ENCODE assay signal across 1 cellular context in the genomic region with DNA sequence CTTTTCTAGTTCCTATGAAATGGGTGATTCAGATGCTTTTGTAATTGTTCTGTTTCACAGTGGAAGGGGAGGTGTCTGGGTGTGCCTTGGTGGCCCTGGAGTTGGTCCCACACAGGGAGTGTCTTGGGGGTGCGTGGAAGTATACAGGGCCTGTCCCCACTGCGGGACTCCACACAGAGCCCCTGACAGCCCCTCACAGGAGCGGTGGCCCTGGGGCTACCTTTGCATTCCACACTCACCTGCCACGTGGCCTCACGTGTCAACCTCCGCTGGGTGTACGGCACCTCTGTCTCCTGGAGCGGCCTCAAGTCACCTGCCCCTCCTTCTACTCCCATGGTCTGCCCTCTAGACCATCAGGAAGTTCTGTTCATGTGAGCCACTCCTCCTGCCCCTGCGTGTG.
TF ChIP-seq lines count a peak whose summit lies in the region.

No MANE protein-coding gene starts in this region.

TF ChIP-seq in IMR-90, 13 proteins besides CTCF, POLR2A, EP300 and RAD21:
- TF ChIP-seq MXI1 (IDR thresholded peaks at IDR 0.05; ENCODE audit: borderline replicate concordance, low read depth, low read length) (no peak), CEBPB (IDR thresholded peaks at IDR 0.05; ENCODE audit: low read depth, low read length) (no peak), MAZ (IDR thresholded peaks at IDR 0.05; ENCODE audit: borderline replicate concordance, low read depth, low read length) (no peak), FOS (IDR thresholded peaks at IDR 0.05; ENCODE audit: low read depth, low read length) (no peak), BHLHE40 (IDR thresholded peaks at IDR 0.05; ENCODE audit: low read depth, low read length) (no peak), CHD1 (IDR thresholded peaks at IDR 0.05; ENCODE audit: low read depth, low read length) (no peak), SMC3 (IDR thresholded peaks at IDR 0.05; ENCODE audit: low read depth, low read length) (no peak), RFX5 (IDR thresholded peaks at IDR 0.05; ENCODE audit: low read depth, low read length) (no peak), MAFK (IDR thresholded peaks at IDR 0.05; ENCODE audit: low read depth, low read length) (no peak), NFE2L2 (IDR thresholded peaks at IDR 0.05; ENCODE audit: low read depth, low read length) (no peak), RCOR1 (IDR thresholded peaks at IDR 0.05; ENCODE audit: insufficient replicate concordance, low read length) (no peak)
- TF ChIP-seq, protein P1, sequence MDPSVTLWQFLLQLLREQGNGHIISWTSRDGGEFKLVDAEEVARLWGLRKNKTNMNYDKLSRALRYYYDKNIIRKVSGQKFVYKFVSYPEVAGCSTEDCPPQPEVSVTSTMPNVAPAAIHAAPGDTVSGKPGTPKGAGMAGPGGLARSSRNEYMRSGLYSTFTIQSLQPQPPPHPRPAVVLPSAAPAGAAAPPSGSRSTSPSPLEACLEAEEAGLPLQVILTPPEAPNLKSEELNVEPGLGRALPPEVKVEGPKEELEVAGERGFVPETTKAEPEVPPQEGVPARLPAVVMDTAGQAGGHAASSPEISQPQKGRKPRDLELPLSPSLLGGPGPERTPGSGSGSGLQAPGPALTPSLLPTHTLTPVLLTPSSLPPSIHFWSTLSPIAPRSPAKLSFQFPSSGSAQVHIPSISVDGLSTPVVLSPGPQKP (IDR thresholded peaks at IDR 0.05; ENCODE audit: borderline replicate concordance, low read depth, low read length), result no peak
- TF ChIP-seq, protein P2, sequence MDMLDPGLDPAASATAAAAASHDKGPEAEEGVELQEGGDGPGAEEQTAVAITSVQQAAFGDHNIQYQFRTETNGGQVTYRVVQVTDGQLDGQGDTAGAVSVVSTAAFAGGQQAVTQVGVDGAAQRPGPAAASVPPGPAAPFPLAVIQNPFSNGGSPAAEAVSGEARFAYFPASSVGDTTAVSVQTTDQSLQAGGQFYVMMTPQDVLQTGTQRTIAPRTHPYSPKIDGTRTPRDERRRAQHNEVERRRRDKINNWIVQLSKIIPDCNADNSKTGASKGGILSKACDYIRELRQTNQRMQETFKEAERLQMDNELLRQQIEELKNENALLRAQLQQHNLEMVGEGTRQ (IDR thresholded peaks at IDR 0.05; ENCODE audit: low read depth, low read length), result no peak
